Comparison of ENCODE assay signal across 17 cellular contexts in genomic region chr6:116665464-116665863, GRCh38. TPM values are rescaled to one million over a fixed set of nuclear protein-coding genes. Genes with fewer than 3 reads are reported as not detected.
DNase-seq lines count a peak whose midpoint lies in the region; ATAC-seq and TF ChIP-seq lines count a peak whose summit lies in the region.
"Had no signal": no experiment of that assay in that cellular context is flagged by ENCODE, and none has a peak within 500 bp of the region (broad histone marks: within the 10 kb centered on the region; RNA-seq: fewer than 3 reads in every experiment).

No MANE protein-coding gene starts in this region.

- TF ChIP-seq CTCF in OCI-LY1 (IDR thresholded peaks at IDR 0.05; ENCODE audit: low read length) (no peak), smooth muscle cell (IDR thresholded peaks at IDR 0.05; ENCODE audit: borderline replicate concordance, insufficient read depth, poor library complexity, severe bottlenecking) (no peak), heart left ventricle (IDR thresholded peaks at IDR 0.05) (no peak)

- H3K27ac Mint-ChIP-seq in activated T-cell treated with anti-CD3 and anti-CD28 coated beads, Interleukin-2, amount 50 U/mL, for 72 hours = no peak overlapping the region
- H3K27ac Mint-ChIP-seq in effector memory CD8-positive, alpha-beta T cell = no peak overlapping the region

- peaks cover 35% of the 10 kb centered on the region for H3K4me1 ChIP-seq in OCI-LY1 (ENCODE audit: insufficient read depth, low read length, severe bottlenecking)
- H3K4me1 ChIP-seq in smooth muscle cell (ENCODE audit: low read depth) = peaks cover 23% of the 10 kb centered on the region
- H3K4me1 ChIP-seq in heart left ventricle = peaks cover 0 to 45% (median 22%) of the 10 kb centered on the region in 12 donors

- no peak for DNase-seq in activated T-cell treated with anti-CD3 and anti-CD28 coated beads, Interleukin-2, amount 50 U/mL, for 72 hours
- no peak for DNase-seq in activated T-cell treated with anti-CD3 and anti-CD28 coated beads, Interleukin-2, amount 50 U/mL, for 1 hour
- DNase-seq in effector memory CD8-positive, alpha-beta T cell = no peak
- DNase-seq in smooth muscle cell (lab: John Stamatoyannopoulos, UW; ENCODE audit: unreplicated experiment) (no peak), heart left ventricle (no peak)
- DNase-seq in central memory CD4-positive, alpha-beta T cell = no peak
- DNase-seq in stimulated activated CD4-positive, alpha-beta T cell treated with anti-CD3 and anti-CD28 coated beads, Interleukin-15, amount 100 ng/mL, for 24 hours = no peak
- DNase-seq: activated CD4-positive, alpha-beta T cell treated with anti-CD3 and anti-CD28 coated beads for 48 hours; AML-193; Kasumi-1; NCI-H510A; nucleus accumbens; SIG-M5; stimulated activated CD4-positive, alpha-beta T cell treated with anti-CD3 and anti-CD28 coated beads, Interleukin-4, amount 100 ng/mL, for 4 hours had no signal

- H3K4me3 Mint-ChIP-seq in activated T-cell treated with anti-CD3 and anti-CD28 coated beads, Interleukin-2, amount 50 U/mL, for 72 hours = peak overlapping the region; percentile 67 to 94
- H3K4me3 Mint-ChIP-seq in effector memory CD8-positive, alpha-beta T cell = peak overlapping the region; percentile 1 to 35

- WGBS in smooth muscle cell (ENCODE audit: low lambda C conversion rate) = 90% methylated on average over 7 of the region's 7 CpGs
- WGBS in heart left ventricle, 4 donors = 76 to 86% (median 86%) methylated on average over 7 of the region's 7 CpGs

- no peaks in the 10 kb centered on the region for H3K9me2 ChIP-seq in OCI-LY1 (ENCODE audit: low read depth, low read length)

- no peak overlapping the region for H2AFZ ChIP-seq in OCI-LY1 (ENCODE audit: low read length)
- no peak overlapping the region for H2AFZ ChIP-seq in smooth muscle cell (ENCODE audit: low read depth)

- intact Hi-C loops in heart left ventricle (cut with DNase I) = no loop called here

- H3K4me2 ChIP-seq in OCI-LY1 (ENCODE audit: low read length) (peak overlapping the region; percentile 80), smooth muscle cell (peak overlapping the region; percentile 99)

- H3F3A ChIP-seq in OCI-LY1 (ENCODE audit: insufficient read depth, low read length) (no peaks in the 10 kb centered on the region), smooth muscle cell (ENCODE audit: low read depth) (no peaks in the 10 kb centered on the region)

- H4K20me1 ChIP-seq in OCI-LY1 (ENCODE audit: insufficient read depth, low read length) (no peaks in the 10 kb centered on the region), smooth muscle cell (ENCODE audit: low read depth) (peaks cover 47% of the 10 kb centered on the region)

- H3K4me3 ChIP-seq in OCI-LY1 (ENCODE audit: low read depth, low read length, poor library complexity, severe bottlenecking) (peak overlapping the region; percentile 76), smooth muscle cell (peak overlapping the region; percentile 2), heart left ventricle (no peak overlapping the region)
- H3K4me3 ChIP-seq: ascending aorta had no signal

- peaks cover 15% of the 10 kb centered on the region; the same call in 1 of the 2 replicates for H3K36me3 ChIP-seq in OCI-LY1 (ENCODE audit: insufficient read depth, low read length)
- H3K36me3 ChIP-seq in smooth muscle cell (ENCODE audit: low read depth) = no peaks in the 10 kb centered on the region
- no peaks in the 10 kb centered on the region for H3K36me3 ChIP-seq in heart left ventricle
- H3K36me3 ChIP-seq: ascending aorta had no signal

- peaks cover 2 to 7% of the 10 kb centered on the region in 2 donors for H3K36me3 Mint-ChIP-seq in activated T-cell treated with anti-CD3 and anti-CD28 coated beads, Interleukin-2, amount 50 U/mL, for 72 hours (ENCODE audit: insufficient read depth in 2 of 2)
- H3K36me3 Mint-ChIP-seq in effector memory CD8-positive, alpha-beta T cell (ENCODE audit: insufficient read depth) = peaks cover 5% of the 10 kb centered on the region

- H3K9ac ChIP-seq in OCI-LY1 (ENCODE audit: low read length) (peak overlapping the region; percentile 59; the same call in 1 of the 2 replicates), smooth muscle cell (ENCODE audit: low read depth) (no peak overlapping the region)

- H3K27ac ChIP-seq in OCI-LY1 (ENCODE audit: low read depth, low read length, poor library complexity, severe bottlenecking) (no peak overlapping the region), smooth muscle cell (ENCODE audit: low read depth) (no peak overlapping the region), heart left ventricle (no peak overlapping the region)
- H3K27ac ChIP-seq: ascending aorta, epithelial cell of prostate had no signal

- H3K27me3 Mint-ChIP-seq in activated T-cell treated with anti-CD3 and anti-CD28 coated beads, Interleukin-2, amount 50 U/mL, for 72 hours (ENCODE audit: low read depth) = no peaks in the 10 kb centered on the region
- peaks cover 0 to 9% of the 10 kb centered on the region in 2 donors for H3K27me3 Mint-ChIP-seq in effector memory CD8-positive, alpha-beta T cell

- no peaks in the 10 kb centered on the region for H3K9me3 Mint-ChIP-seq in activated T-cell treated with anti-CD3 and anti-CD28 coated beads, Interleukin-2, amount 50 U/mL, for 72 hours
- H3K9me3 Mint-ChIP-seq in effector memory CD8-positive, alpha-beta T cell = no peaks in the 10 kb centered on the region

- H3K27me3 ChIP-seq in OCI-LY1 (ENCODE audit: insufficient read depth, low read length) = no peaks in the 10 kb centered on the region
- H3K27me3 ChIP-seq in smooth muscle cell (ENCODE audit: low read depth) = no peaks in the 10 kb centered on the region
- no peaks in the 10 kb centered on the region for H3K27me3 ChIP-seq in heart left ventricle
- H3K27me3 ChIP-seq: ascending aorta had no signal

- H3K79me2 ChIP-seq in OCI-LY1 (ENCODE audit: insufficient read depth, low read length) = peaks cover 75% of the 10 kb centered on the region
- H3K79me2 ChIP-seq in smooth muscle cell (ENCODE audit: low read depth) = peaks cover 79% of the 10 kb centered on the region

- peaks cover 60% of the 10 kb centered on the region for H3K4me1 Mint-ChIP-seq in activated T-cell treated with anti-CD3 and anti-CD28 coated beads, Interleukin-2, amount 50 U/mL, for 72 hours (ENCODE audit: low read depth)
- peaks cover 41 to 46% of the 10 kb centered on the region in 2 donors for H3K4me1 Mint-ChIP-seq in effector memory CD8-positive, alpha-beta T cell (ENCODE audit: low read depth in 2 of 2)

- no peak for ATAC-seq in activated T-cell treated with anti-CD3 and anti-CD28 coated beads, Interleukin-2, amount 50 U/mL, for 72 hours (replicated peaks in 1 of 2)
- ATAC-seq in effector memory CD8-positive, alpha-beta T cell (replicated peaks) = no peak
- no peak for ATAC-seq in heart left ventricle

- TF ChIP-seq POLR2A in heart left ventricle (IDR thresholded peaks at IDR 0.05) = no peak

- no peaks in the 10 kb centered on the region for H3K9me3 ChIP-seq in OCI-LY1 (ENCODE audit: low read length)
- H3K9me3 ChIP-seq in smooth muscle cell (replicated peaks; ENCODE audit: low read depth) = no peaks in the 10 kb centered on the region
- H3K9me3 ChIP-seq in heart left ventricle = no peaks in the 10 kb centered on the region
- H3K9me3 ChIP-seq: ascending aorta had no signal

RNA-seq across cellular contexts. Expression of gene ZUP1, which starts 3.1 kb away (rescaled TPM):
- 10 to 100 TPM; 23.1 to 25.1 TPM for total RNA-seq in activated T-cell treated with anti-CD3 and anti-CD28 coated beads, Interleukin-2, amount 50 U/mL, for 72 hours
- total RNA-seq in smooth muscle cell (18.2 and 24.7 TPM in 2 replicates), heart left ventricle (1 to 10 TPM; 2.6 to 5.3 (median 3.7) TPM)
- polyA plus RNA-seq in smooth muscle cell (11.4 and 13.6 TPM in 2 replicates), heart left ventricle (1 to 10 TPM; 3.7 to 4.5 TPM)

RNA-seq across cellular contexts. Expression of gene KPNA5, which starts 15.5 kb away (rescaled TPM):
- total RNA-seq in activated T-cell treated with anti-CD3 and anti-CD28 coated beads, Interleukin-2, amount 50 U/mL, for 72 hours = 10 to 100 TPM; 12.2 to 17.6 TPM
- 15.5 and 19.2 TPM in 2 replicates for total RNA-seq in smooth muscle cell
- polyA plus RNA-seq in smooth muscle cell = 1.6 and 1.8 TPM in 2 replicates
- 10 to 100 TPM in 3 of 9 donors, 1 to 10 TPM in 6; 3.1 to 12.5 (median 9.1) TPM for total RNA-seq in heart left ventricle
- 1 to 10 TPM; 1.6 to 2.6 TPM for polyA plus RNA-seq in heart left ventricle

RNA-seq across cellular contexts. Expression of gene RSPH4A, which starts 49.2 kb away (rescaled TPM):
- total RNA-seq in activated T-cell treated with anti-CD3 and anti-CD28 coated beads, Interleukin-2, amount 50 U/mL, for 72 hours = under 1 TPM; 0.09 to 0.17 TPM
- 0.22 and 0.49 TPM in 2 replicates for total RNA-seq in smooth muscle cell
- polyA plus RNA-seq in smooth muscle cell = 0.24 TPM in 1 of 2 replicates, not detected in the other
- under 1 TPM in 7 of 9 donors, not detected in 2; 0.12 to 0.42 (median 0.20) TPM for total RNA-seq in heart left ventricle
- under 1 TPM; 0.12 to 0.23 TPM for polyA plus RNA-seq in heart left ventricle

Comparison
In these comparisons a context has a peak if more than half of its experiments do, and no peak if none do; other contexts are left out.
1. H3K4me3 ChIP-seq: peak in OCI-LY1 (single experiment) and smooth muscle cell (single experiment); none in heart left ventricle (0 of 12).